10 cellular contexts compared by ENCODE assay signal in genomic region chr12:130832561-130833209, GRCh38. TPM values are rescaled to one million over a fixed set of nuclear protein-coding genes. Genes with fewer than 3 reads are reported as not detected.
DNase-seq lines count a peak whose midpoint lies in the region; ATAC-seq, FAIRE-seq and TF ChIP-seq lines count a peak whose summit lies in the region.
"Had no signal": no experiment of that assay in that cellular context is flagged by ENCODE, and none has a peak within 500 bp of the region (broad histone marks: within the 10 kb centered on the region; RNA-seq: fewer than 3 reads in every experiment).

No MANE protein-coding gene starts in this region.

- no peaks in the 10 kb centered on the region for H3F3A ChIP-seq in PC-9 (ENCODE audit: insufficient read depth, low read depth)

- H3K4me2 ChIP-seq in A549 (peak overlapping the region; percentile 58), PC-9 (no peak overlapping the region)

- no peak overlapping the region for H2AFZ ChIP-seq in PC-9

- no TSS peak for BruUV-seq in PC-9 (replicated peaks; lab: Mats Ljungman, UMichigan)

- no peak for TF ChIP-seq EP300 in A549 (IDR thresholded peaks at IDR 0.05)

- peaks cover 55% of the 10 kb centered on the region for H3K4me1 Mint-ChIP-seq in chondrocyte (ENCODE audit: low read depth)

- no peaks in the 10 kb centered on the region for H3K27me3 ChIP-seq in lung (ENCODE audit: control insufficient read depth, insufficient read depth)
- no peaks in the 10 kb centered on the region for H3K27me3 ChIP-seq in PC-9 (ENCODE audit: insufficient read depth, low read depth)

- H3K9me2 ChIP-seq in PC-9 (ENCODE audit: insufficient read depth), result no peaks in the 10 kb centered on the region

- in situ Hi-C loops in ACHN (cut with HindIII; ENCODE audit: low pct_ligation_motif_present, low pct_unique_long_range_greater_than_20kb, low sequenced_read_pairs), result no loop called here

- H3K27ac Mint-ChIP-seq in chondrocyte (ENCODE audit: unreplicated experiment), result peak overlapping the region; percentile 75
- H3K27ac Mint-ChIP-seq: IgD-negative memory B cell had no signal

- no peaks in the 10 kb centered on the region for H3K9me3 Mint-ChIP-seq in chondrocyte (ENCODE audit: low read depth)
- H3K9me3 Mint-ChIP-seq: activated naive CD8-positive, alpha-beta T cell treated with anti-CD3 and anti-CD28 coated beads, Interleukin-2, amount 10 ng/mL, durations not matched to agents 7 days and 5 days; IgD-negative memory B cell had no signal

- WGBS in A549 (ENCODE audit: missing lambda C conversion rate), result 71% methylated on average over 17 of the region's 17 CpGs
- WGBS in lung, 2 donors, result 67 to 72% methylated on average over 17 of the region's 17 CpGs

- FAIRE-seq in A549 (lab: Jason Lieb, UNC) (no peak), H54 (lab: Jason Lieb, UNC) (no peak)

- TF ChIP-seq POLR2A in A549 (IDR thresholded peaks at IDR 0.05; ENCODE audit: low read length), result no peak
- TF ChIP-seq POLR2A in H54 (IDR thresholded peaks at IDR 0.05; ENCODE audit: low read depth, low read length), result no peak

- H3K4me1 ChIP-seq in A549 (peaks cover 48% of the 10 kb centered on the region), lung (ENCODE audit: control insufficient read depth in 2 of 2, insufficient read depth in 2 of 2, low read length in 2 of 2) (peaks cover 0 to 13% of the 10 kb centered on the region in 2 donors), PC-9 (replicated peaks; ENCODE audit: insufficient read depth) (peaks cover 4% of the 10 kb centered on the region; the same call in 1 of the 2 replicates)

- DNase-seq in A549 (ENCODE audit: low read depth in 1 of 2, low spot score in 1 of 2) (peak in 1 of 2 experiments; percentile 30), HUDEP-2 (lab: John Stamatoyannopoulos, UW; ENCODE audit: unreplicated experiment in 76 of 76) (peak; percentile 42 to 96 (median 89)), chondrocyte (ENCODE audit: low spot score) (no peak), lung (ENCODE audit: low spot score) (peak; percentile 46), H54 (ENCODE audit: insufficient read length, low spot score) (no peak), ACHN (no peak), PC-9 (no peak), NCI-H2107 (lab: John Stamatoyannopoulos, UW) (no peak)
- DNase-seq: activated naive CD8-positive, alpha-beta T cell treated with anti-CD3 and anti-CD28 coated beads, Interleukin-2, amount 10 ng/mL, durations not matched to agents 7 days and 5 days had no signal

- TF ChIP-seq RAD21 in A549 (conservative IDR thresholded peaks at IDR 0.05 in 1 of 2, IDR thresholded peaks at IDR 0.05 in 1 of 2), result no peak

- POLR2A ChIA-PET in A549 (lab: Yijun Ruan, JAX), result no interaction called here
- POLR2A ChIA-PET in PC-9 (lab: Charles Lee; ENCODE audit: unreplicated experiment), result no interaction called here

- intact Hi-C loops in PC-9 (cut with micrococcal nuclease; ENCODE audit: unreplicated experiment), result no loop called here

- H3K4me3 ChIP-seq in A549 (no peak overlapping the region), lung (no peak overlapping the region), PC-9 (no peak overlapping the region)

- H3K9me3 ChIP-seq in A549 (no peaks in the 10 kb centered on the region), lung (ENCODE audit: control insufficient read depth in 2 of 2, insufficient read depth in 1 of 2, low read length in 1 of 2) (peaks cover 0 to 2% of the 10 kb centered on the region in 2 donors), PC-9 (ENCODE audit: insufficient read depth, low read depth) (no peaks in the 10 kb centered on the region)

- H3K27me3 Mint-ChIP-seq in chondrocyte (ENCODE audit: low read depth), result no peaks in the 10 kb centered on the region
- H3K27me3 Mint-ChIP-seq: activated naive CD8-positive, alpha-beta T cell treated with anti-CD3 and anti-CD28 coated beads, Interleukin-2, amount 10 ng/mL, durations not matched to agents 7 days and 5 days; IgD-negative memory B cell had no signal

- ATAC-seq in A549, result peak; percentile 54 to 61; a peak in 4 of 6 replicates
- ATAC-seq in lung (ENCODE audit: insufficient read depth, low FRiP score), result no peak

- TF ChIP-seq CTCF in A549 (IDR thresholded peaks at IDR 0.05) (no peak), chondrocyte (IDR thresholded peaks at IDR 0.05) (no peak), lung (IDR thresholded peaks at IDR 0.05; ENCODE audit: control extremely low read depth, extremely low read depth) (no peak), PC-9 (conservative IDR thresholded peaks at IDR 0.05) (no peak)

- H3K79me2 ChIP-seq in PC-9 (ENCODE audit: low read depth), result no peaks in the 10 kb centered on the region

- H3K36me3 Mint-ChIP-seq in chondrocyte (ENCODE audit: low read depth), result peaks cover 3% of the 10 kb centered on the region
- H3K36me3 Mint-ChIP-seq: IgD-negative memory B cell had no signal

- H3K36me3 ChIP-seq in lung (ENCODE audit: control insufficient read depth in 2 of 2, insufficient read depth in 2 of 2, low read length in 2 of 2) (no peaks in the 10 kb centered on the region), PC-9 (ENCODE audit: low read depth) (no peaks in the 10 kb centered on the region)

- H3K4me3 Mint-ChIP-seq in chondrocyte (ENCODE audit: unreplicated experiment), result no peak overlapping the region
- H3K4me3 Mint-ChIP-seq: activated naive CD8-positive, alpha-beta T cell treated with anti-CD3 and anti-CD28 coated beads, Interleukin-2, amount 10 ng/mL, durations not matched to agents 7 days and 5 days; IgD-negative memory B cell had no signal

- CTCF ChIA-PET in A549 (lab: Yijun Ruan, JAX), result interaction anchor here (7.2 kb wide), 1 partner anchor 7 kb away, joined by 40 read pairs; no protein-coding TSS in a partner anchor
- CTCF ChIA-PET in PC-9 (lab: Charles Lee), result no interaction called here

- H4K20me1 ChIP-seq in PC-9 (ENCODE audit: insufficient read depth), result no peaks in the 10 kb centered on the region

- H3K27ac ChIP-seq in A549, result peak overlapping the region in 1 of 2 experiments; percentile 4; a peak in 1 of 6 replicates
- no peak overlapping the region for H3K27ac ChIP-seq in lung (ENCODE audit: low read depth in 1 of 2, low read length in 1 of 2)
- no peak overlapping the region for H3K27ac ChIP-seq in PC-9

TF ChIP-seq in A549, 52 proteins besides CTCF, POLR2A, EP300 and RAD21:
- TF ChIP-seq CEBPB (IDR thresholded peaks at IDR 0.05) (peak; percentile 87 to 95), SREBF2 (IDR thresholded peaks at IDR 0.05) (no peak)

RNA-seq across cellular contexts. Expression of gene STX2, which starts 6.4 kb away (rescaled TPM):
- polyA plus RNA-seq in A549 (2011; rRNA removed) (39.4 and 51.3 TPM in 2 replicates), A549 (2017; fragmentation: RNase III; extraction: RNeasy Plus Mini Kit Qiagen cat#74134 plus additional on column Dnase treatment) (25.6 to 26.9 TPM (median 26.8 TPM) in 3 replicates), lung (10 to 100 TPM; 11.9 to 22.4 TPM)
- polyA plus RNA-seq in A549 (2012; cell fraction: cytosol; rRNA removed), result 20.2 and 20.4 TPM in 2 replicates
- polyA plus RNA-seq in A549 (2012; cell fraction: nucleus; rRNA removed), result 21.3 and 45.4 TPM in 2 replicates
- 13.9 and 14.8 TPM in 2 replicates for polyA minus RNA-seq in A549 (2011; rRNA and poly(A)+ RNA removed)
- total RNA-seq in chondrocyte (28.4 to 42.6 TPM (median 40.4 TPM) in 3 replicates), lung (10 to 100 TPM; 19.4 to 28.4 TPM), PC-9 (2021) (8.2 and 9.7 TPM in 2 replicates)

RNA-seq across cellular contexts. Expression of gene RAN, which starts 39.2 kb away (rescaled TPM):
- polyA plus RNA-seq in A549 (2011; rRNA removed) (2,967 and 3,303 TPM in 2 replicates), A549 (2017; fragmentation: RNase III; extraction: RNeasy Plus Mini Kit Qiagen cat#74134 plus additional on column Dnase treatment) (1,859 to 1,987 TPM (median 1,941 TPM) in 3 replicates), lung (100 to 1,000 TPM; 212 to 495 TPM)
- 1,939 and 2,223 TPM in 2 replicates for polyA plus RNA-seq in A549 (2012; cell fraction: cytosol; rRNA removed)
- 601 and 850 TPM in 2 replicates for polyA plus RNA-seq in A549 (2012; cell fraction: nucleus; rRNA removed)
- 1,030 and 1,279 TPM in 2 replicates for polyA minus RNA-seq in A549 (2011; rRNA and poly(A)+ RNA removed)
- total RNA-seq in chondrocyte (509 to 544 TPM (median 519 TPM) in 3 replicates), lung (100 to 1,000 TPM; 210 to 505 TPM), PC-9 (2021) (894 and 1,079 TPM in 2 replicates)

Comparison
In these comparisons a context has a peak if more than half of its experiments do, and no peak if none do; other contexts are left out.
1. DNase-seq: peak in HUDEP-2 (76 of 76) and lung (single experiment); none in chondrocyte (single experiment), H54 (single experiment), ACHN (single experiment), PC-9 (0 of 2) and NCI-H2107 (single experiment).